Comparison of ENCODE assay signal across 28 cellular contexts in genomic region chr3:97264180-97264579, GRCh38.
A peak's percentile ranks its signal among the peaks of the same experiment; 100 is the strongest.
DNase-seq lines count a peak whose midpoint lies in the region; ATAC-seq, FAIRE-seq and TF ChIP-seq lines count a peak whose summit lies in the region.
"Had no signal": no experiment of that assay in that cellular context is flagged by ENCODE, and none has a peak within 500 bp of the region (broad histone marks: within the 10 kb centered on the region; RNA-seq: fewer than 3 reads in every experiment).

No MANE protein-coding gene starts in this region.

- H3K4ac ChIP-seq in H9 (ENCODE audit: low read depth, low read length) (no peak overlapping the region), H1 (replicated peaks; ENCODE audit: insufficient read length, low read depth, low read length) (no peak overlapping the region)

- H2BK5ac ChIP-seq in H9 (ENCODE audit: insufficient read length, low read length) (no peak overlapping the region), H1 (ENCODE audit: low read depth, low read length) (0 out of 2 replicates have a peak overlapping the region, but pooled peaks have one; percentile 4)

- H2AK5ac ChIP-seq in H9 (ENCODE audit: insufficient read length, low read length) (no peak overlapping the region), H1 (ENCODE audit: low read depth, low read length) (no peak overlapping the region)

- POLR2A ChIA-PET in H1 (lab: Charles Lee; ENCODE audit: partially characterized antibody): interaction anchor here (1.2 to 1.4 kb wide), 2 partner anchors 10 to 13 kb away, joined by 3 to 4 read pairs; no protein-coding TSS in a partner anchor

- H3K23me2 ChIP-seq in H9 (ENCODE audit: insufficient read length, low read depth, low read length, poor library complexity, severe bottlenecking) (no peaks in the 10 kb centered on the region), H1 (ENCODE audit: low read depth, low read length) (no peaks in the 10 kb centered on the region)

- H2AFZ ChIP-seq in H9 (ENCODE audit: low read length) (no peak overlapping the region), H1 (ENCODE audit: low read length) (no peak overlapping the region)
- H2AFZ ChIP-seq: GM23248 had no signal

- H4K91ac ChIP-seq in H9 (ENCODE audit: insufficient read length, low read depth, low read length) (no peak overlapping the region), H1 (replicated peaks; ENCODE audit: insufficient read length, low read length) (peak overlapping the region; percentile 54)

- no peak overlapping the region for H3K27ac Mint-ChIP-seq in H9
- no peak overlapping the region for H3K27ac Mint-ChIP-seq in stimulated activated memory B cell treated with anti-CD40 and anti-IgM and Interleukin-4, amounts not matched to agents 10 μg/mL and 1 μg/mL and 100 μg/mL, for 72 hours
- H3K27ac Mint-ChIP-seq in activated naive CD8-positive, alpha-beta T cell treated with anti-CD3 and anti-CD28 coated beads, Interleukin-2, amount 50 U/mL, for 24 hours: no peak overlapping the region
- H3K27ac Mint-ChIP-seq: CD4-positive, alpha-beta memory T cell; HFFc6 had no signal

- intact Hi-C loops in sigmoid colon (cut with DNase I): no loop called here

- H3K56ac ChIP-seq in H9 (ENCODE audit: insufficient read length, low read depth, low read length) (no peak overlapping the region), H1 (replicated peaks; ENCODE audit: insufficient read length, low read depth, low read length) (no peak overlapping the region)

- peak; percentile 20 for ATAC-seq in stimulated activated memory B cell treated with anti-CD40 and anti-IgM and Interleukin-4, amounts not matched to agents 10 μg/mL and 1 μg/mL and 100 μg/mL, for 72 hours
- no peak for ATAC-seq in HG03378 (IDR thresholded peaks at IDR 0.05; ENCODE audit: unreplicated experiment)
- ATAC-seq in activated naive CD8-positive, alpha-beta T cell treated with anti-CD3 and anti-CD28 coated beads, Interleukin-2, amount 50 U/mL, for 24 hours: no peak
- ATAC-seq: K562 had no signal

- H3K4me3 Mint-ChIP-seq in H9: no peak overlapping the region
- H3K4me3 Mint-ChIP-seq in stimulated activated memory B cell treated with anti-CD40 and anti-IgM and Interleukin-4, amounts not matched to agents 10 μg/mL and 1 μg/mL and 100 μg/mL, for 72 hours: no peak overlapping the region
- no peak overlapping the region for H3K4me3 Mint-ChIP-seq in activated naive CD8-positive, alpha-beta T cell treated with anti-CD3 and anti-CD28 coated beads, Interleukin-2, amount 50 U/mL, for 24 hours
- H3K4me3 Mint-ChIP-seq: CD4-positive, alpha-beta memory T cell; HFFc6 had no signal

- H3K79me1 ChIP-seq in H9 (ENCODE audit: insufficient read depth, low read depth, low read length, poor library complexity, severe bottlenecking) (no peaks in the 10 kb centered on the region), H1 (ENCODE audit: low read depth, low read length) (no peaks in the 10 kb centered on the region)

- no peak overlapping the region for H3T11ph ChIP-seq in H9 (ENCODE audit: low read length)

- H3K27me3 ChIP-seq in H9 (ENCODE audit: insufficient read depth, low read length): no peaks in the 10 kb centered on the region
- no peaks in the 10 kb centered on the region for H3K27me3 ChIP-seq in H1 (replicated peaks in 1 of 4; ENCODE audit: control insufficient read depth in 3 of 4, extremely low read depth in 1 of 4, insufficient read depth in 3 of 4, low read length in 3 of 4)
- no peaks in the 10 kb centered on the region for H3K27me3 ChIP-seq in sigmoid colon
- H3K27me3 ChIP-seq: SJSA1 had no signal

- H4K20me1 ChIP-seq in H9 (ENCODE audit: control insufficient read depth, insufficient read depth, insufficient read length): no peaks in the 10 kb centered on the region
- no peaks in the 10 kb centered on the region for H4K20me1 ChIP-seq in H1 (replicated peaks in 1 of 2; ENCODE audit: control insufficient read depth in 1 of 2, insufficient read depth in 2 of 2, low read length in 2 of 2)

- H3K23ac ChIP-seq in H9 (ENCODE audit: insufficient read length, low read depth, low read length) (no peak overlapping the region), H1 (ENCODE audit: insufficient read length) (no peak overlapping the region)

- H2BK20ac ChIP-seq in H9 (ENCODE audit: low read depth, low read length, poor library complexity, severe bottlenecking) (no peak overlapping the region), H1 (ENCODE audit: low read length) (no peak overlapping the region)

- H3K9me3 Mint-ChIP-seq in H9: peaks cover 0 to 3% of the 10 kb centered on the region in 2 experiments; a peak in 1 of 5 replicates
- peaks cover 5% of the 10 kb centered on the region for H3K9me3 Mint-ChIP-seq in stimulated activated memory B cell treated with anti-CD40 and anti-IgM and Interleukin-4, amounts not matched to agents 10 μg/mL and 1 μg/mL and 100 μg/mL, for 72 hours
- H3K9me3 Mint-ChIP-seq in activated naive CD8-positive, alpha-beta T cell treated with anti-CD3 and anti-CD28 coated beads, Interleukin-2, amount 50 U/mL, for 24 hours: no peaks in the 10 kb centered on the region

- H3K36me3 Mint-ChIP-seq in H9 (ENCODE audit: insufficient read depth in 1 of 3, low read depth in 3 of 3): peaks cover 0 to 3% (median 0%) of the 10 kb centered on the region in 3 experiments; a peak in 1 of 7 replicates
- no peaks in the 10 kb centered on the region for H3K36me3 Mint-ChIP-seq in stimulated activated memory B cell treated with anti-CD40 and anti-IgM and Interleukin-4, amounts not matched to agents 10 μg/mL and 1 μg/mL and 100 μg/mL, for 72 hours
- H3K36me3 Mint-ChIP-seq in activated naive CD8-positive, alpha-beta T cell treated with anti-CD3 and anti-CD28 coated beads, Interleukin-2, amount 50 U/mL, for 24 hours (ENCODE audit: low read depth): no peaks in the 10 kb centered on the region
- H3K36me3 Mint-ChIP-seq: CD4-positive, alpha-beta memory T cell had no signal

- TF ChIP-seq EP300 in H1 (IDR thresholded peaks at IDR 0.05; ENCODE audit: borderline replicate concordance in 1 of 2, low read depth in 2 of 2, low read length in 2 of 2) (no peak), sigmoid colon (IDR thresholded peaks at IDR 0.05) (no peak)

- no peak overlapping the region for H2BK120ac ChIP-seq in H9 (ENCODE audit: low read depth, low read length, poor library complexity, severe bottlenecking)
- H2BK120ac ChIP-seq in H1 (replicated peaks; ENCODE audit: low read depth, low read length): peak overlapping the region; percentile 69

- no peak for TF ChIP-seq RAD21 in H1 (IDR thresholded peaks at IDR 0.05 in 1 of 2, conservative IDR thresholded peaks at IDR 0.05 in 1 of 2; ENCODE audit: low read depth in 2 of 2, low read length in 2 of 2)

- H2BK12ac ChIP-seq in H9 (ENCODE audit: insufficient read length, low read depth, low read length) (no peak overlapping the region), H1 (ENCODE audit: low read depth, low read length) (peak overlapping the region; percentile 51; the same call in 1 of the 2 replicates)

- no CpG with 5 or more reads among the region's 8 CpGs for WGBS in H9 (ENCODE audit: extremely low coverage, insufficient read length, low lambda C conversion rate)
- whole genome bisulfite sequencing in H1 (ENCODE audit: extremely low coverage in 1 of 2, insufficient coverage in 1 of 2, insufficient read length in 1 of 2, insufficient replicate concordance in 2 of 2, low coverage in 1 of 2, low lambda C conversion rate in 2 of 2, missing lambda C conversion rate in 1 of 2), 2 experiments: 96% methylated on average over 8 of the region's 8 CpGs; no CpG with 5 or more reads in 1 of the 2 experiments
- 93 to 94% methylated on average over 8 of the region's 8 CpGs for WGBS in sigmoid colon, 2 donors

- no peak overlapping the region for H3K18ac ChIP-seq in H9 (ENCODE audit: insufficient read length, low read depth, low read length)
- no peak overlapping the region for H3K18ac ChIP-seq in H1 (ENCODE audit: extremely low read depth, low read length)

- no peak overlapping the region for H3K9ac ChIP-seq in H9 (ENCODE audit: extremely low read depth, insufficient read length, low read length)
- no peak overlapping the region; a peak in 1 of 7 replicates for H3K9ac ChIP-seq in H1 (replicated peaks in 1 of 4; ENCODE audit: extremely low read depth in 1 of 4, low read depth in 3 of 4, low read length in 3 of 4)
- H3K9ac ChIP-seq: GM23248 had no signal

- H2BK15ac ChIP-seq in H9 (ENCODE audit: low read depth, low read length) (no peak overlapping the region), H1 (ENCODE audit: low read length) (peak overlapping the region; percentile 1; the same call in 1 of the 2 replicates)

- H3K9me3 ChIP-seq in H9 (ENCODE audit: control insufficient read depth, low read depth, low read length): no peaks in the 10 kb centered on the region
- no peaks in the 10 kb centered on the region for H3K9me3 ChIP-seq in H1 (ENCODE audit: insufficient read depth in 2 of 2, low read depth in 1 of 2, low read length in 1 of 2)
- no peaks in the 10 kb centered on the region for H3K9me3 ChIP-seq in sigmoid colon
- H3K9me3 ChIP-seq: A549, HAP-1, SJSA1 had no signal

- H3K36me3 ChIP-seq in H1 (ENCODE audit: control insufficient read depth in 2 of 4, insufficient read depth in 4 of 4, low read length in 3 of 4) (no peaks in the 10 kb centered on the region), sigmoid colon (no peaks in the 10 kb centered on the region)
- H3K36me3 ChIP-seq: HAP-1, SJSA1 had no signal

- no peak overlapping the region for H4K5ac ChIP-seq in H9 (ENCODE audit: insufficient read length, low read depth, low read length)
- no peak overlapping the region for H4K5ac ChIP-seq in H1 (ENCODE audit: insufficient read length, low read depth, low read length)

- H3K27ac ChIP-seq in H9 (ENCODE audit: insufficient read length, low read depth, low read length) (no peak overlapping the region), H1 (ENCODE audit: low read depth, low read length) (no peak overlapping the region), sigmoid colon (no peak overlapping the region)
- H3K27ac ChIP-seq: A549, GM23248, SJSA1 had no signal

- H3K4me2 ChIP-seq in H9 (ENCODE audit: insufficient read depth, insufficient read length, low read length) (no peak overlapping the region), H1 (ENCODE audit: insufficient read depth in 1 of 2, low read depth in 2 of 2, low read length in 2 of 2) (no peak overlapping the region)
- H3K4me2 ChIP-seq: A549 had no signal

- no peak for FAIRE-seq in H1 (lab: Jason Lieb, UNC)
- FAIRE-seq: A549, GM12892, HTR-8/SVneo, K562 had no signal

- TF ChIP-seq POLR2A in H1 (IDR thresholded peaks at IDR 0.05; ENCODE audit: control extremely low read depth in 1 of 2, low read depth in 2 of 2, low read length in 2 of 2): no peak
- no peak for TF ChIP-seq POLR2A in sigmoid colon (IDR thresholded peaks at IDR 0.05)

- H3K14ac ChIP-seq in H9 (ENCODE audit: insufficient read depth, low read length): no peak overlapping the region
- no peak overlapping the region for H3K14ac ChIP-seq in H1 (ENCODE audit: insufficient read length)

- DNase-seq in H9: peak; percentile 32
- peak; percentile 78 to 92 for DNase-seq in NCI-H446 (lab: John Stamatoyannopoulos, UW)
- no peak for DNase-seq in H1 (ENCODE audit: low read depth in 1 of 2, low spot score in 2 of 2)
- no peak for DNase-seq in activated naive CD8-positive, alpha-beta T cell treated with anti-CD3 and anti-CD28 coated beads, Interleukin-2, amount 50 U/mL, for 24 hours
- DNase-seq in sigmoid colon: no peak
- DNase-seq: AML-193; C1 segment of cervical spinal cord; CD4-positive, alpha-beta memory T cell; COR-L47; DMS79 treated with DMSO at 0.1 percent for 48 hours; GM23248; HFFc6; Kasumi-1; NCI-H1105; NCI-H146; NCI-H1930; NCI-H226; NCI-H774; Right ventricle myocardium superior; RPMI8226 had no signal

- no peak overlapping the region for H4K8ac ChIP-seq in H9 (replicated peaks; ENCODE audit: insufficient read length, low read depth, low read length)
- H4K8ac ChIP-seq in H1 (ENCODE audit: extremely low read depth, insufficient read depth, low read length): peak overlapping the region; percentile 65; the same call in 1 of the 2 replicates

- H3K4me1 Mint-ChIP-seq in H9: peaks cover 38 to 44% of the 10 kb centered on the region in 2 experiments
- no peaks in the 10 kb centered on the region for H3K4me1 Mint-ChIP-seq in stimulated activated memory B cell treated with anti-CD40 and anti-IgM and Interleukin-4, amounts not matched to agents 10 μg/mL and 1 μg/mL and 100 μg/mL, for 72 hours
- H3K4me1 Mint-ChIP-seq in activated naive CD8-positive, alpha-beta T cell treated with anti-CD3 and anti-CD28 coated beads, Interleukin-2, amount 50 U/mL, for 24 hours: no peaks in the 10 kb centered on the region
- H3K4me1 Mint-ChIP-seq: CD4-positive, alpha-beta memory T cell had no signal

- peaks cover 3% of the 10 kb centered on the region; the same call in 1 of the 2 replicates for H3K4me1 ChIP-seq in H9 (ENCODE audit: insufficient read depth, low read length)
- peaks cover 2 to 14% (median 5%) of the 10 kb centered on the region in 4 experiments; a peak in 5 of 7 replicates for H3K4me1 ChIP-seq in H1 (replicated peaks in 1 of 4; ENCODE audit: control insufficient read depth in 3 of 4, insufficient read depth in 4 of 4, low read length in 3 of 4)
- peaks cover 0 to 14% (median 0%) of the 10 kb centered on the region in 4 donors for H3K4me1 ChIP-seq in sigmoid colon
- H3K4me1 ChIP-seq: A549, HAP-1, SJSA1 had no signal

- CTCF ChIA-PET in H1 (lab: Charles Lee; ENCODE audit: partially characterized antibody): interaction anchor here (0.9 to 1.5 kb wide), 5 partner anchors 10 to 395 kb away, joined by 3 to 4 read pairs (median 3); no protein-coding TSS in a partner anchor

- no peaks in the 10 kb centered on the region for H3K27me3 Mint-ChIP-seq in H9 (ENCODE audit: low read depth)
- no peaks in the 10 kb centered on the region for H3K27me3 Mint-ChIP-seq in stimulated activated memory B cell treated with anti-CD40 and anti-IgM and Interleukin-4, amounts not matched to agents 10 μg/mL and 1 μg/mL and 100 μg/mL, for 72 hours
- no peaks in the 10 kb centered on the region for H3K27me3 Mint-ChIP-seq in activated naive CD8-positive, alpha-beta T cell treated with anti-CD3 and anti-CD28 coated beads, Interleukin-2, amount 50 U/mL, for 24 hours

- H3K79me2 ChIP-seq in H9 (ENCODE audit: insufficient read depth, low read length) (no peaks in the 10 kb centered on the region), H1 (ENCODE audit: control insufficient read depth in 1 of 2, insufficient read depth in 2 of 2, low read length in 2 of 2) (no peaks in the 10 kb centered on the region)

- TF ChIP-seq CTCF in H9 (conservative IDR thresholded peaks at IDR 0.05): no peak
- TF ChIP-seq CTCF in H1 (IDR thresholded peaks at IDR 0.05; ENCODE audit: control extremely low read depth in 1 of 3, insufficient read depth in 1 of 3, low read depth in 1 of 3, low read length in 3 of 3): no peak; a peak in 1 of 4 replicates
- no peak for TF ChIP-seq CTCF in sigmoid colon (IDR thresholded peaks at IDR 0.05)

- H3K4me3 ChIP-seq in H1 (ENCODE audit: extremely low read depth in 1 of 4, insufficient read depth in 2 of 4, low read depth in 3 of 4, low read length in 4 of 4): no peak overlapping the region
- no peak overlapping the region for H3K4me3 ChIP-seq in sigmoid colon
- H3K4me3 ChIP-seq: A549, GM23248, HAP-1, K562, SJSA1 had no signal

Comparison
In these comparisons a context has a peak if more than half of its experiments do, and no peak if none do; other contexts are left out.
1. DNase-seq: peak in H9 (single experiment) and NCI-H446 (2 of 2); none in H1 (0 of 2), activated naive CD8-positive, alpha-beta T cell treated with anti-CD3 and anti-CD28 coated beads, Interleukin-2, amount 50 U/mL, for 24 hours (single experiment) and sigmoid colon (single experiment).